1 cellular context compared by ENCODE assay signal in genomic region chr10:43842496-43842895, GRCh38.
TF ChIP-seq lines count a peak whose summit lies in the region.

No MANE protein-coding gene starts in this region.

TF ChIP-seq in GM23338, 12 proteins besides CTCF, POLR2A, EP300 and RAD21 (continued from another document):
- TF ChIP-seq REST (IDR thresholded peaks at IDR 0.05; ENCODE audit: unreplicated experiment) (no peak), ZNF114 (CRISPR knock-in tag; IDR thresholded peaks at IDR 0.05) (no peak), EZH2phosphoT487 (IDR thresholded peaks at IDR 0.05; ENCODE audit: unreplicated experiment) (no peak), EZH2 (IDR thresholded peaks at IDR 0.05; ENCODE audit: low read depth, unreplicated experiment) (no peak)
